40 cellular contexts compared by ENCODE assay signal in genomic region chr16:13471478-13471877, GRCh38.
"Had no signal": no experiment of that assay in that cellular context is flagged by ENCODE, and none has a peak within 500 bp of the region (broad histone marks: within the 10 kb centered on the region; RNA-seq: fewer than 3 reads in every experiment).

No MANE protein-coding gene starts in this region.

- H3K27me3 Mint-ChIP-seq: activated naive CD4-positive, alpha-beta T cell treated with anti-CD3 and anti-CD28 coated beads, Interleukin-2, amount 10 ng/mL, durations not matched to agents 7 days and 5 days; activated naive CD8-positive, alpha-beta T cell treated with anti-CD3 and anti-CD28 coated beads, Interleukin-2, amount 10 ng/mL, durations not matched to agents 7 days and 5 days; activated naive CD8-positive, alpha-beta T cell treated with anti-CD3 and anti-CD28 coated beads, Interleukin-2, amount 50 U/mL, for 24 hours; activated T-cell treated with anti-CD3 and anti-CD28 coated beads, Interleukin-2, amount 50 U/mL, for 24 hours; activated T-helper 17 cell treated with anti-CD3 and anti-CD28 coated beads, Interleukin-2, amount 50 U/mL, for 72 hours; central memory CD8-positive, alpha-beta T cell had no signal

- H3K27ac Mint-ChIP-seq: activated naive CD4-positive, alpha-beta T cell treated with anti-CD3 and anti-CD28 coated beads for 36 hours; activated naive CD4-positive, alpha-beta T cell treated with anti-CD3 and anti-CD28 coated beads, Interleukin-2, amount 10 ng/mL, durations not matched to agents 7 days and 5 days; activated naive CD4-positive, alpha-beta T cell treated with anti-CD3 and anti-CD28 coated beads, Interleukin-2, amount 50 U/mL, for 24 hours; activated naive CD4-positive, alpha-beta T cell treated with anti-CD3 and anti-CD28 coated beads, Interleukin-2, amount 50 U/mL, for 72 hours; activated naive CD8-positive, alpha-beta T cell; activated naive CD8-positive, alpha-beta T cell treated with anti-CD3 and anti-CD28 coated beads for 36 hours; activated naive CD8-positive, alpha-beta T cell treated with anti-CD3 and anti-CD28 coated beads, Interleukin-2, amount 10 ng/mL, durations not matched to agents 7 days and 5 days; activated naive CD8-positive, alpha-beta T cell treated with anti-CD3 and anti-CD28 coated beads, Interleukin-2, amount 50 U/mL, for 24 hours; activated T-cell treated with anti-CD3 and anti-CD28 coated beads, Interleukin-2, amount 50 U/mL, for 24 hours; activated T-cell treated with anti-CD3 and anti-CD28 coated beads, Interleukin-2, amount 50 U/mL, for 72 hours; activated T-helper 1 cell treated with anti-CD3 and anti-CD28 coated beads, Interleukin-12 subunit alpha, Interleukin-12 subunit beta, Interleukin-2, Interleukin-4 antibody, amounts not matched to agents 30 ng/mL and 10 ng/mL and 1 ng/mL, durations not matched to agents 14 hours and 24 hours and 36 hours; activated T-helper 17 cell treated with anti-CD3 and anti-CD28 coated beads, Interleukin-2, amount 50 U/mL, for 72 hours; activated T-helper 2 cell treated with anti-CD3 and anti-CD28 coated beads, Interferon-gamma antibody, Interleukin-2, Interleukin-4, amounts not matched to agents 10 μg/mL and 5 μg/mL and 100 μg/mL, durations not matched to agents 14 hours and 24 hours and 36 hours; brain had no signal

- H3K27ac ChIP-seq: adrenal gland, ascending aorta, body of pancreas, brain microvascular endothelial cell, breast epithelium, cardiac muscle cell had no signal

- H3K4me1 Mint-ChIP-seq: activated naive CD4-positive, alpha-beta T cell treated with anti-CD3 and anti-CD28 coated beads, Interleukin-2, amount 10 ng/mL, durations not matched to agents 7 days and 5 days; activated naive CD4-positive, alpha-beta T cell treated with anti-CD3 and anti-CD28 coated beads, Interleukin-2, amount 50 U/mL, for 24 hours; activated naive CD8-positive, alpha-beta T cell treated with anti-CD3 and anti-CD28 coated beads for 36 hours; activated naive CD8-positive, alpha-beta T cell treated with anti-CD3 and anti-CD28 coated beads, Interleukin-2, amount 10 ng/mL, durations not matched to agents 7 days and 5 days; activated naive CD8-positive, alpha-beta T cell treated with anti-CD3 and anti-CD28 coated beads, Interleukin-2, amount 50 U/mL, for 24 hours; activated T-helper 17 cell treated with anti-CD3 and anti-CD28 coated beads, Interleukin-2, amount 50 U/mL, for 72 hours; brain; central memory CD8-positive, alpha-beta T cell had no signal

- H3K27me3 ChIP-seq: adrenal gland, ascending aorta, body of pancreas, brain microvascular endothelial cell, breast epithelium, cardiac muscle cell had no signal

- H3K9me3 Mint-ChIP-seq: activated T-helper 1 cell treated with anti-CD3 and anti-CD28 coated beads, Interleukin-12 subunit alpha, Interleukin-12 subunit beta, Interleukin-2, Interleukin-4 antibody, amounts not matched to agents 30 ng/mL and 10 ng/mL and 1 ng/mL, durations not matched to agents 14 hours and 24 hours and 36 hours had no signal

- DNase-seq: activated effector memory CD4-positive, alpha-beta T cell treated with anti-CD3 and anti-CD28 coated beads, Interleukin-2, amount 50 U/mL, for 16 hours; activated effector memory CD4-positive, alpha-beta T cell treated with Interleukin-2 at 50 U/mL for 16 hours; activated gamma-delta T cell; activated gamma-delta T cell treated with Interleukin-2 at 50 U/mL for 16 hours; activated naive CD4-positive, alpha-beta T cell; activated naive CD4-positive, alpha-beta T cell treated with anti-CD3 and anti-CD28 coated beads for 36 hours; activated naive CD4-positive, alpha-beta T cell treated with anti-CD3 and anti-CD28 coated beads, Interleukin-2, amount 10 ng/mL, durations not matched to agents 7 days and 5 days; activated naive CD4-positive, alpha-beta T cell treated with anti-CD3 and anti-CD28 coated beads, Interleukin-2, amount 50 U/mL, for 16 hours; activated naive CD4-positive, alpha-beta T cell treated with Interleukin-2 at 50 U/mL for 16 hours; activated naive CD8-positive, alpha-beta T cell treated with anti-CD3 and anti-CD28 coated beads for 36 hours; activated naive CD8-positive, alpha-beta T cell treated with anti-CD3 and anti-CD28 coated beads, Interleukin-2, amount 10 ng/mL, durations not matched to agents 7 days and 5 days; activated naive CD8-positive, alpha-beta T cell treated with anti-CD3 and anti-CD28 coated beads, Interleukin-2, amount 50 U/mL, for 24 hours; activated T-cell treated with anti-CD3 and anti-CD28 coated beads, Interleukin-2, amount 50 U/mL, for 1 hour; activated T-cell treated with anti-CD3 and anti-CD28 coated beads, Interleukin-2, amount 50 U/mL, for 24 hours; activated T-cell treated with anti-CD3 and anti-CD28 coated beads, Interleukin-2, amount 50 U/mL, for 4 hours; activated T-cell treated with anti-CD3 and anti-CD28 coated beads, Interleukin-2, amount 50 U/mL, for 48 hours; activated T-cell treated with anti-CD3 and anti-CD28 coated beads, Interleukin-2, amount 50 U/mL, for 72 hours; adrenal gland; amniotic stem cell; amygdala; anterior cingulate cortex; aorta; body of pancreas; brain microvascular endothelial cell; caudate nucleus; central memory CD4-positive, alpha-beta T cell; cerebellar nuclear complex had no signal

- H3K9me3 ChIP-seq: adrenal gland, ascending aorta, body of pancreas had no signal

- ATAC-seq: activated naive CD4-positive, alpha-beta T cell treated with anti-CD3 and anti-CD28 coated beads, Interleukin-2, amount 50 U/mL, for 72 hours; activated naive CD8-positive, alpha-beta T cell treated with anti-CD3 and anti-CD28 coated beads, Interleukin-2, amount 50 U/mL, for 24 hours; activated T-cell treated with anti-CD3 and anti-CD28 coated beads, Interleukin-2, amount 50 U/mL, for 4 hours; activated T-cell treated with anti-CD3 and anti-CD28 coated beads, Interleukin-2, amount 50 U/mL, for 72 hours; activated T-helper 17 cell treated with anti-CD3 and anti-CD28 coated beads, Interleukin-2, amount 50 U/mL, for 72 hours; body of pancreas had no signal

- FAIRE-seq: astrocyte, bronchial epithelial cell had no signal

- H3K4me1 ChIP-seq: adrenal gland, ascending aorta, body of pancreas, breast epithelium had no signal

- H3K36me3 ChIP-seq: adrenal gland, ascending aorta, brain microvascular endothelial cell, breast epithelium, cardiac muscle cell had no signal

- H3K36me3 Mint-ChIP-seq: activated naive CD4-positive, alpha-beta T cell treated with anti-CD3 and anti-CD28 coated beads, Interleukin-2, amount 10 ng/mL, durations not matched to agents 7 days and 5 days; activated naive CD4-positive, alpha-beta T cell treated with anti-CD3 and anti-CD28 coated beads, Interleukin-2, amount 50 U/mL, for 24 hours; activated naive CD4-positive, alpha-beta T cell treated with anti-CD3 and anti-CD28 coated beads, Interleukin-2, amount 50 U/mL, for 72 hours; activated naive CD8-positive, alpha-beta T cell; activated naive CD8-positive, alpha-beta T cell treated with anti-CD3 and anti-CD28 coated beads for 36 hours; activated naive CD8-positive, alpha-beta T cell treated with anti-CD3 and anti-CD28 coated beads, Interleukin-2, amount 10 ng/mL, durations not matched to agents 7 days and 5 days; brain had no signal

- H3K4me3 Mint-ChIP-seq: activated naive CD4-positive, alpha-beta T cell treated with anti-CD3 and anti-CD28 coated beads for 36 hours; activated naive CD4-positive, alpha-beta T cell treated with anti-CD3 and anti-CD28 coated beads, Interleukin-2, amount 10 ng/mL, durations not matched to agents 7 days and 5 days; activated naive CD4-positive, alpha-beta T cell treated with anti-CD3 and anti-CD28 coated beads, Interleukin-2, amount 50 U/mL, for 24 hours; activated naive CD8-positive, alpha-beta T cell; activated naive CD8-positive, alpha-beta T cell treated with anti-CD3 and anti-CD28 coated beads for 36 hours; activated naive CD8-positive, alpha-beta T cell treated with anti-CD3 and anti-CD28 coated beads, Interleukin-2, amount 10 ng/mL, durations not matched to agents 7 days and 5 days; activated naive CD8-positive, alpha-beta T cell treated with anti-CD3 and anti-CD28 coated beads, Interleukin-2, amount 50 U/mL, for 24 hours; activated T-cell treated with anti-CD3 and anti-CD28 coated beads, Interleukin-2, amount 50 U/mL, for 24 hours; activated T-cell treated with anti-CD3 and anti-CD28 coated beads, Interleukin-2, amount 50 U/mL, for 4 hours; activated T-cell treated with anti-CD3 and anti-CD28 coated beads, Interleukin-2, amount 50 U/mL, for 72 hours; activated T-helper 1 cell treated with anti-CD3 and anti-CD28 coated beads, Interleukin-12 subunit alpha, Interleukin-12 subunit beta, Interleukin-2, Interleukin-4 antibody, amounts not matched to agents 30 ng/mL and 10 ng/mL and 1 ng/mL, durations not matched to agents 14 hours and 24 hours and 36 hours; activated T-helper 17 cell treated with anti-CD3 and anti-CD28 coated beads, Interleukin-2, amount 50 U/mL, for 72 hours; brain; central memory CD8-positive, alpha-beta T cell had no signal

- H3K4me3 ChIP-seq: adrenal gland, ascending aorta, body of pancreas, breast epithelium, cardiac muscle cell had no signal
